ENCODE assay signal across 11 cellular contexts in genomic region chr6:11393713-11394627, GRCh38.
DNase-seq lines count a peak whose midpoint lies in the region; ATAC-seq and TF ChIP-seq lines count a peak whose summit lies in the region.
"Had no signal": no experiment of that assay in that cellular context is flagged by ENCODE, and none has a peak within 500 bp of the region (broad histone marks: within the 10 kb centered on the region; RNA-seq: fewer than 3 reads in every experiment).

No MANE protein-coding gene starts in this region.

- H3K9me3 Mint-ChIP-seq in T-helper 2 cell treated with Interferon-gamma antibody and Interleukin-4, amounts not matched to agents 5 μg/mL and 100 μg/mL, for 36 hours, result peaks cover 16% of the 10 kb centered on the region

- peaks cover 3% of the 10 kb centered on the region for H3K4me1 Mint-ChIP-seq in T-helper 2 cell treated with Interferon-gamma antibody and Interleukin-4, amounts not matched to agents 5 μg/mL and 100 μg/mL, for 36 hours (ENCODE audit: low read depth)

- H3K9me2 ChIP-seq in MM.1S (replicated peaks; ENCODE audit: insufficient read depth, low read length), result no peaks in the 10 kb centered on the region

- H3K36me3 ChIP-seq in lower lobe of right lung (no peaks in the 10 kb centered on the region), MM.1S (replicated peaks; ENCODE audit: insufficient read depth, low read length) (no peaks in the 10 kb centered on the region)
- H3K36me3 ChIP-seq: HAP-1 had no signal

- H3K27me3 Mint-ChIP-seq in T-helper 2 cell treated with Interferon-gamma antibody and Interleukin-4, amounts not matched to agents 5 μg/mL and 100 μg/mL, for 36 hours (ENCODE audit: low read depth), result no peaks in the 10 kb centered on the region

- ATAC-seq in GM21825 (IDR thresholded peaks at IDR 0.05; ENCODE audit: unreplicated experiment) (peak; percentile 53), SK-N-SH treated with all-trans-retinoic acid at 6 μM for 48 hours (peak; percentile 76), lower lobe of right lung (no peak)

- no peak for TF ChIP-seq CTCF in AG09319 (IDR thresholded peaks at IDR 0.05; ENCODE audit: low read depth, low read length)
- no peak for TF ChIP-seq CTCF in lower lobe of right lung (IDR thresholded peaks at IDR 0.05)
- no peak for TF ChIP-seq CTCF in MM.1S (IDR thresholded peaks at IDR 0.05; ENCODE audit: low read length)

- H3K36me3 Mint-ChIP-seq in T-helper 2 cell treated with Interferon-gamma antibody and Interleukin-4, amounts not matched to agents 5 μg/mL and 100 μg/mL, for 36 hours (ENCODE audit: low read depth), result no peaks in the 10 kb centered on the region

- H3K4me1 ChIP-seq in lower lobe of right lung (peaks cover 28% of the 10 kb centered on the region), MM.1S (ENCODE audit: low read length) (no peaks in the 10 kb centered on the region)

- H2AFZ ChIP-seq in MM.1S (ENCODE audit: low read length), result no peak overlapping the region

- no peaks in the 10 kb centered on the region for H3K27me3 ChIP-seq in lower lobe of right lung (ENCODE audit: low read depth)
- H3K27me3 ChIP-seq in MM.1S (replicated peaks; ENCODE audit: insufficient read depth, low read length), result no peaks in the 10 kb centered on the region

- intact Hi-C loops in lower lobe of right lung (cut with DNase I), result no loop called here

- no peak overlapping the region for H3K4me3 Mint-ChIP-seq in T-helper 2 cell treated with Interferon-gamma antibody and Interleukin-4, amounts not matched to agents 5 μg/mL and 100 μg/mL, for 36 hours
- H3K4me3 Mint-ChIP-seq: stimulated activated naive CD8-positive, alpha-beta T cell treated with anti-CD3 and anti-CD28 coated beads, Interleukin-15, Interleukin-2, amounts not matched to agents 100 ng/mL and 50 ng/mL, for 24 hours had no signal

- no peak overlapping the region for H3K4me3 ChIP-seq in lower lobe of right lung
- no peak overlapping the region for H3K4me3 ChIP-seq in MM.1S (ENCODE audit: low read length)
- H3K4me3 ChIP-seq: HAP-1 had no signal

- DNase-seq in AG09319 (ENCODE audit: extremely low read depth, low read depth), result peak; percentile 4
- DNase-seq in lower lobe of right lung, result no peak
- no peak for DNase-seq in GM19240 (ENCODE audit: insufficient read length, low spot score)
- no peak for DNase-seq in T-helper 2 cell treated with Interferon-gamma antibody and Interleukin-4, amounts not matched to agents 5 μg/mL and 100 μg/mL, for 36 hours (ENCODE audit: low spot score)
- DNase-seq in MM.1S, result no peak
- no peak for DNase-seq in T-helper 2 cell
- DNase-seq: stimulated activated CD4-positive, alpha-beta T cell treated with anti-CD3 and anti-CD28 coated beads, Interleukin-12 subunit alpha, Interleukin-12 subunit beta, amount 100 ng/mL, for 4 hours had no signal

- no peak overlapping the region for H3K27ac Mint-ChIP-seq in T-helper 2 cell treated with Interferon-gamma antibody and Interleukin-4, amounts not matched to agents 5 μg/mL and 100 μg/mL, for 36 hours
- H3K27ac Mint-ChIP-seq: stimulated activated naive CD8-positive, alpha-beta T cell treated with anti-CD3 and anti-CD28 coated beads, Interleukin-15, Interleukin-2, amounts not matched to agents 100 ng/mL and 50 ng/mL, for 24 hours had no signal

- H3K9me3 ChIP-seq in lower lobe of right lung (no peaks in the 10 kb centered on the region), MM.1S (replicated peaks; ENCODE audit: insufficient read depth, low read length) (no peaks in the 10 kb centered on the region)
- H3K9me3 ChIP-seq: HAP-1 had no signal

- no peaks in the 10 kb centered on the region for H3K79me2 ChIP-seq in MM.1S (ENCODE audit: low read length)

- no peak overlapping the region for H3K9ac ChIP-seq in MM.1S (ENCODE audit: low read length)

- H4K20me1 ChIP-seq in MM.1S (ENCODE audit: insufficient read depth, low read length), result no peaks in the 10 kb centered on the region

- no peaks in the 10 kb centered on the region for H3F3A ChIP-seq in MM.1S (ENCODE audit: insufficient read depth, low read length)

- H3K4me2 ChIP-seq in MM.1S (ENCODE audit: low read depth, low read length), result no peak overlapping the region

- H3K27ac ChIP-seq in lower lobe of right lung, result peak overlapping the region; percentile 44
- no peak overlapping the region for H3K27ac ChIP-seq in MM.1S (ENCODE audit: low read length)

TF ChIP-seq in SK-N-SH treated with all-trans-retinoic acid at 6 μM for 48 hours, 23 proteins besides CTCF, POLR2A, EP300 and RAD21:
- TF ChIP-seq, protein P1, sequence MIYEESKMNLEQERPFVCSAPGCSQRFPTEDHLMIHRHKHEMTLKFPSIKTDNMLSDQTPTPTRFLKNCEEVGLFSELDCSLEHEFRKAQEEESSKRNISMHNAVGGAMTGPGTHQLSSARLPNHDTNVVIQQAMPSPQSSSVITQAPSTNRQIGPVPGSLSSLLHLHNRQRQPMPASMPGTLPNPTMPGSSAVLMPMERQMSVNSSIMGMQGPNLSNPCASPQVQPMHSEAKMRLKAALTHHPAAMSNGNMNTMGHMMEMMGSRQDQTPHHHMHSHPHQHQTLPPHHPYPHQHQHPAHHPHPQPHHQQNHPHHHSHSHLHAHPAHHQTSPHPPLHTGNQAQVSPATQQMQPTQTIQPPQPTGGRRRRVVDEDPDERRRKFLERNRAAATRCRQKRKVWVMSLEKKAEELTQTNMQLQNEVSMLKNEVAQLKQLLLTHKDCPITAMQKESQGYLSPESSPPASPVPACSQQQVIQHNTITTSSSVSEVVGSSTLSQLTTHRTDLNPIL (CRISPR knock-in tag; IDR thresholded peaks at IDR 0.05; ENCODE audit: low read depth), result no peak
- no peak for TF ChIP-seq BACH2 (CRISPR knock-in tag; IDR thresholded peaks at IDR 0.05; ENCODE audit: borderline replicate concordance)
- TF ChIP-seq CSRNP3 (CRISPR knock-in tag; IDR thresholded peaks at IDR 0.05), result no peak
- TF ChIP-seq ZNF8 (CRISPR knock-in tag; IDR thresholded peaks at IDR 0.05), result no peak
- no peak for TF ChIP-seq PPARA (CRISPR knock-in tag; IDR thresholded peaks at IDR 0.05; ENCODE audit: borderline replicate concordance)
- TF ChIP-seq SNAI2 (CRISPR knock-in tag; IDR thresholded peaks at IDR 0.05), result no peak
- TF ChIP-seq TOX (CRISPR knock-in tag; IDR thresholded peaks at IDR 0.05; ENCODE audit: borderline replicate concordance), result no peak
- no peak for TF ChIP-seq OSR1 (CRISPR knock-in tag; IDR thresholded peaks at IDR 0.05)

Comparison
In these comparisons a context has a peak if more than half of its experiments do, and no peak if none do; other contexts are left out.
1. ATAC-seq: peak in GM21825 (single experiment) and SK-N-SH treated with all-trans-retinoic acid at 6 μM for 48 hours (single experiment); none in lower lobe of right lung (0 of 2).